Comparison of ENCODE assay signal across 19 cellular contexts in genomic region chrX:17405225-17405969, GRCh38. TPM values are rescaled to one million over a fixed set of nuclear protein-coding genes. Genes with fewer than 3 reads are reported as not detected.
DNase-seq lines count a peak whose midpoint lies in the region; ATAC-seq and TF ChIP-seq lines count a peak whose summit lies in the region.
"Had no signal": no experiment of that assay in that cellular context is flagged by ENCODE, and none has a peak within 500 bp of the region (broad histone marks: within the 10 kb centered on the region; RNA-seq: fewer than 3 reads in every experiment).

No MANE protein-coding gene starts in this region.

- peak overlapping the region; percentile 72 for H3K4me2 ChIP-seq in HCT116 (ENCODE audit: low read length)

- H3K79me2 ChIP-seq in HCT116 (ENCODE audit: insufficient read depth, low read length): no peaks in the 10 kb centered on the region

- no peaks in the 10 kb centered on the region for H4K20me1 ChIP-seq in HCT116 (ENCODE audit: insufficient read depth)

- TF ChIP-seq CTCF in HCT116 (IDR thresholded peaks at IDR 0.05 in 2 of 3, conservative IDR thresholded peaks at IDR 0.05 in 1 of 3; ENCODE audit: borderline replicate concordance in 1 of 3, insufficient read depth in 1 of 3, low read depth in 2 of 3, low read length in 2 of 3) (no peak), RWPE2 (IDR thresholded peaks at IDR 0.05; ENCODE audit: poor library complexity, severe bottlenecking) (no peak), endodermal cell (conservative IDR thresholded peaks at IDR 0.05) (no peak), BE2C (IDR thresholded peaks at IDR 0.05; ENCODE audit: low read depth, low read length) (no peak)

- H3K27ac ChIP-seq in HCT116 (ENCODE audit: low read depth, low read length): peak overlapping the region; percentile 55
- H3K27ac ChIP-seq in RWPE2 (ENCODE audit: poor library complexity, severe bottlenecking): peak overlapping the region; percentile 87
- no peak overlapping the region for H3K27ac ChIP-seq in endodermal cell (ENCODE audit: low read depth, low read length)

- H3K4me3 ChIP-seq in HCT116 (replicated peaks in 1 of 2; ENCODE audit: low read depth in 1 of 2, low read length in 2 of 2) (peak overlapping the region; percentile 1 to 32; a peak in 2 of 4 replicates), RWPE2 (ENCODE audit: severe bottlenecking) (no peak overlapping the region), endodermal cell (ENCODE audit: low read length) (no peak overlapping the region), BE2C (ENCODE audit: low read depth, low read length) (no peak overlapping the region)

- H3K4me1 ChIP-seq in HCT116 (ENCODE audit: control insufficient read depth in 1 of 2, insufficient read depth in 2 of 2, low read length in 2 of 2) (peaks cover 33 to 47% of the 10 kb centered on the region in 2 experiments), RWPE2 (ENCODE audit: insufficient read depth, poor library complexity, severe bottlenecking) (peaks cover 19% of the 10 kb centered on the region), endodermal cell (ENCODE audit: control insufficient read depth, insufficient read depth, low read length) (no peaks in the 10 kb centered on the region), BE2C (no peaks in the 10 kb centered on the region)

- H3K27ac Mint-ChIP-seq in endodermal cell: no peak overlapping the region
- H3K27ac Mint-ChIP-seq: activated CD4-positive, alpha-beta T cell treated with anti-CD3 and anti-CD28 coated beads, Interleukin-2, amount 10 ng/mL, durations not matched to agents 7 days and 5 days had no signal

- H3K27me3 ChIP-seq in HCT116 (ENCODE audit: insufficient read depth, low read length) (no peaks in the 10 kb centered on the region), RWPE2 (ENCODE audit: insufficient read depth, poor library complexity, severe bottlenecking) (no peaks in the 10 kb centered on the region), endodermal cell (ENCODE audit: control insufficient read depth, insufficient read depth, low read length, poor library complexity, severe bottlenecking) (no peaks in the 10 kb centered on the region), BE2C (no peaks in the 10 kb centered on the region)

- H3K36me3 ChIP-seq in HCT116 (ENCODE audit: control insufficient read depth in 1 of 2, insufficient read depth in 2 of 2, low read length in 2 of 2) (no peaks in the 10 kb centered on the region), RWPE2 (ENCODE audit: low read depth) (no peaks in the 10 kb centered on the region), endodermal cell (ENCODE audit: control insufficient read depth, insufficient read depth, low read length) (no peaks in the 10 kb centered on the region), BE2C (no peaks in the 10 kb centered on the region)

- intact Hi-C loops in HCT116 (cut with micrococcal nuclease): no loop called here

- H3K9ac ChIP-seq in HCT116 (ENCODE audit: low read length): peak overlapping the region; percentile 31
- no peak overlapping the region for H3K9ac ChIP-seq in endodermal cell (ENCODE audit: extremely low read depth, low read length, poor library complexity, severe bottlenecking)

- no peak for TF ChIP-seq POLR2A in HCT116 (IDR thresholded peaks at IDR 0.05; ENCODE audit: borderline replicate concordance, extremely low read depth, insufficient read depth, insufficient read length)

- ATAC-seq in HCT116 (peak; percentile 89), RWPE2 (ENCODE audit: low read depth) (peak; percentile 95), HG02678 (IDR thresholded peaks at IDR 0.05; ENCODE audit: unreplicated experiment) (no peak)
- ATAC-seq: activated T-cell treated with anti-CD3 and anti-CD28 coated beads, Interleukin-2, amount 50 U/mL, for 4 hours; right cardiac atrium; Right ventricle myocardium inferior had no signal

- RAD21 ChIA-PET in HCT116 (lab: Charles Lee; ENCODE audit: low non-redundant PET in 1 of 2, low total read pairs in 2 of 2, uncharacterized antibody in 2 of 2, unreplicated experiment in 2 of 2): no interaction called here

- H3K9me3 ChIP-seq in HCT116 (ENCODE audit: control insufficient read depth in 1 of 2, insufficient read depth in 1 of 2, low read depth in 1 of 2, low read length in 2 of 2): no peaks in the 10 kb centered on the region
- no peaks in the 10 kb centered on the region for H3K9me3 ChIP-seq in RWPE2 (ENCODE audit: severe bottlenecking)
- H3K9me3 ChIP-seq in endodermal cell (ENCODE audit: control insufficient read depth, low read length): no peaks in the 10 kb centered on the region
- H3K9me3 ChIP-seq in BE2C: no peaks in the 10 kb centered on the region

- 98 to 100% methylated on average over 1 to 5 of the region's 5 CpGs for WGBS in endodermal cell (ENCODE audit: insufficient coverage in 1 of 2, insufficient read length in 1 of 2), 2 experiments

- H2AFZ ChIP-seq in HCT116 (ENCODE audit: low read depth, low read length, poor library complexity, severe bottlenecking): no peak overlapping the region

- POLR2A ChIA-PET in HCT116 (lab: Charles Lee): no interaction called here

- H3K9me3 Mint-ChIP-seq in endodermal cell: peaks cover 2% of the 10 kb centered on the region
- H3K9me3 Mint-ChIP-seq: activated CD4-positive, alpha-beta T cell treated with anti-CD3 and anti-CD28 coated beads, Interleukin-2, amount 10 ng/mL, durations not matched to agents 7 days and 5 days; activated T-cell treated with anti-CD3 and anti-CD28 coated beads, Interleukin-2, amount 50 U/mL, for 4 hours had no signal

- TF ChIP-seq RAD21 in HCT116 (IDR thresholded peaks at IDR 0.05; ENCODE audit: low read depth): no peak

- H3K27me3 Mint-ChIP-seq in endodermal cell (ENCODE audit: insufficient read depth): no peaks in the 10 kb centered on the region
- H3K27me3 Mint-ChIP-seq: activated CD4-positive, alpha-beta T cell treated with anti-CD3 and anti-CD28 coated beads, Interleukin-2, amount 10 ng/mL, durations not matched to agents 7 days and 5 days had no signal

- no TSS peak for BruUV-seq in HCT116 (replicated peaks; lab: Mats Ljungman, UMichigan)

- CTCF ChIA-PET in HCT116 (lab: Charles Lee): no interaction called here

- H3K9me2 ChIP-seq in HCT116 (ENCODE audit: insufficient read depth): no peaks in the 10 kb centered on the region

- H3K4me1 Mint-ChIP-seq in endodermal cell: peaks cover 19% of the 10 kb centered on the region
- H3K4me1 Mint-ChIP-seq: activated CD4-positive, alpha-beta T cell treated with anti-CD3 and anti-CD28 coated beads, Interleukin-2, amount 10 ng/mL, durations not matched to agents 7 days and 5 days had no signal

- H3K36me3 Mint-ChIP-seq in endodermal cell (ENCODE audit: low read depth): no peaks in the 10 kb centered on the region

- peak; percentile 91 for DNase-seq in A172 (ENCODE audit: low spot score)
- peak; percentile 66 for DNase-seq in HCT116 (ENCODE audit: low read depth, low spot score)
- peak; percentile 71 for DNase-seq in RWPE2 (ENCODE audit: low spot score)
- DNase-seq in glomerular visceral epithelial cell (ENCODE audit: extremely low spot score): peak; percentile 84
- no peak for DNase-seq in endodermal cell
- DNase-seq in stimulated activated CD4-positive, alpha-beta T cell treated with anti-CD3 and anti-CD28 coated beads, Interleukin-2, amount 100 ng/mL, for 48 hours: no peak
- no peak for DNase-seq in BE2C
- DNase-seq: activated CD4-positive, alpha-beta T cell treated with anti-CD3 and anti-CD28 coated beads, Interleukin-2, amount 10 ng/mL, durations not matched to agents 7 days and 5 days; activated T-cell treated with anti-CD3 and anti-CD28 coated beads, Interleukin-2, amount 50 U/mL, for 4 hours; erythroblast; GOT3; hypothalamus; Kasumi-1; NCI-H1694 treated with DMSO at 0.1 percent for 48 hours; nephron progenitor cell; right cardiac atrium; stimulated activated CD4-positive, alpha-beta T cell treated with anti-CD3 and anti-CD28 coated beads, Interleukin-4, amount 100 ng/mL, for 1 hour had no signal

- no peak overlapping the region for H3K4me3 Mint-ChIP-seq in endodermal cell
- H3K4me3 Mint-ChIP-seq: activated CD4-positive, alpha-beta T cell treated with anti-CD3 and anti-CD28 coated beads, Interleukin-2, amount 10 ng/mL, durations not matched to agents 7 days and 5 days; activated T-cell treated with anti-CD3 and anti-CD28 coated beads, Interleukin-2, amount 50 U/mL, for 4 hours; nephron progenitor cell had no signal

TF ChIP-seq in HCT116, 20 proteins besides CTCF, POLR2A, EP300 and RAD21:
- 0 out of 2 replicates have a peak, but pooled peaks have one; percentile 32 for TF ChIP-seq CBX3 (IDR thresholded peaks at IDR 0.05; ENCODE audit: low read depth)
- peak; percentile 23 for TF ChIP-seq YY1 (IDR thresholded peaks at IDR 0.05; ENCODE audit: extremely low read depth, insufficient replicate concordance, low read depth, low read length)
- no peak for TF ChIP-seq SRF (IDR thresholded peaks at IDR 0.05; ENCODE audit: low read depth)
- TF ChIP-seq FOSL1 (IDR thresholded peaks at IDR 0.05; ENCODE audit: low read depth): peak; percentile 83
- TF ChIP-seq MAX (IDR thresholded peaks at IDR 0.05): no peak
- peak; percentile 75 for TF ChIP-seq JUND (IDR thresholded peaks at IDR 0.05)
- TF ChIP-seq SP1 (IDR thresholded peaks at IDR 0.05; ENCODE audit: low read depth): peak; percentile 65
- no peak for TF ChIP-seq EZH2 (IDR thresholded peaks at IDR 0.05)

RNA-seq across cellular contexts. Expression of gene NHS, which starts 30.4 kb away (rescaled TPM):
- 3.0 and 3.1 TPM in 2 replicates for total RNA-seq in A172 (2014; rRNA removed; shearing (Covaris generic))
- 5.7 TPM for total RNA-seq in HCT116 (2021; ENCODE audit: unreplicated experiment)
- 1.6 and 2.3 TPM in 2 replicates for polyA plus RNA-seq in HCT116 (2012)
- total RNA-seq in endodermal cell: 1 to 10 TPM; 6.0 to 7.3 TPM
- polyA plus RNA-seq in endodermal cell (2013, experiment 1 of 2): 6.5 TPM
- polyA plus RNA-seq in endodermal cell (2013, experiment 2 of 2): 6.1 TPM
- polyA plus RNA-seq in BE2C (2012; ENCODE audit: insufficient read depth, insufficient read length, low read depth): 0.22 TPM

Comparison
In these comparisons a context has a peak if more than half of its experiments do, and no peak if none do; other contexts are left out.
1. DNase-seq: peak in A172 (single experiment), HCT116 (single experiment), RWPE2 (single experiment) and glomerular visceral epithelial cell (single experiment); none in endodermal cell (single experiment), stimulated activated CD4-positive, alpha-beta T cell treated with anti-CD3 and anti-CD28 coated beads, Interleukin-2, amount 100 ng/mL, for 48 hours (0 of 2) and BE2C (single experiment).
2. H3K4me3 ChIP-seq: peak in HCT116 (2 of 2); none in RWPE2 (single experiment), endodermal cell (single experiment) and BE2C (single experiment).